ENCODE assay signal across 19 cellular contexts in the genomic region with DNA sequence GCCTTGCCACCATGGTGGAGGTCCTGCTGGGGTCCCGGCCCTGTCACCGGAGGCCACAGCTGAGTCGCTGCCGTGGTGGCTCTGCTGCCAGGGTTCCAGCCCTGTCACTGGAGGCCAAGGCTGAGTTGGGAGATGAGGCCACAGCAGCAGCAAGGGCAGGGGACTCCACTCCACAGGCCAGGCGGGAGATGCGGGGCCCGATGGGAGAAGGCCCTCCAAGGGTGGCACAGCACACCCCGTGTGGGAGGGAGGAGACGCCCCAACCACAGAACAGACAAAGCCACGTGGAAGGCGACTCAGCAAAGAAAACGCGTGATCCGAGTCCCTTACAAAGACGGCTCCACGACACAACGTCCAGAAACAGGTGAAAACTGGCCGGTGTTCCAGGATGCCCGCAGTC.
DNase-seq lines count a peak whose midpoint lies in the region; ATAC-seq and TF ChIP-seq lines count a peak whose summit lies in the region.
"Had no signal": no experiment of that assay in that cellular context is flagged by ENCODE, and none has a peak within 500 bp of the region (broad histone marks: within the 10 kb centered on the region; RNA-seq: fewer than 3 reads in every experiment).

No MANE protein-coding gene starts in this region.

- H3K27me3 Mint-ChIP-seq in natural killer cell (ENCODE audit: low read depth in 2 of 2), result peaks cover 9 to 10% of the 10 kb centered on the region in 2 donors
- peaks cover 10 to 11% of the 10 kb centered on the region in 2 donors for H3K27me3 Mint-ChIP-seq in natural killer cell treated with Interleukin-12 subunit alpha and Interleukin-12 subunit beta and Interleukin-15 and Interleukin-18, amount 100 ng/mL, for 72 hours
- peaks cover 37% of the 10 kb centered on the region for H3K27me3 Mint-ChIP-seq in activated CD8-positive, alpha-beta memory T cell treated with anti-CD3 and anti-CD28 coated beads, Interleukin-2, amount 10 ng/mL, durations not matched to agents 7 days and 5 days
- peaks cover 7 to 28% (median 8%) of the 10 kb centered on the region in 5 donors for H3K27me3 Mint-ChIP-seq in naive thymus-derived CD8-positive, alpha-beta T cell

- no peak for ATAC-seq in natural killer cell
- ATAC-seq in natural killer cell treated with Interleukin-12 subunit alpha and Interleukin-12 subunit beta and Interleukin-15 and Interleukin-18, amount 100 ng/mL, for 72 hours, result no peak
- ATAC-seq in activated CD8-positive, alpha-beta memory T cell treated with anti-CD3 and anti-CD28 coated beads, Interleukin-2, amount 10 ng/mL, durations not matched to agents 7 days and 5 days, result no peak
- no peak for ATAC-seq in naive thymus-derived CD8-positive, alpha-beta T cell
- ATAC-seq: effector memory CD8-positive, alpha-beta T cell; HCT116 had no signal

- POLR2A ChIA-PET in naive thymus-derived CD8-positive, alpha-beta T cell (lab: Charles Lee), result no interaction called here

- H3K36me3 Mint-ChIP-seq in natural killer cell, result no peaks in the 10 kb centered on the region
- H3K36me3 Mint-ChIP-seq in natural killer cell treated with Interleukin-12 subunit alpha and Interleukin-12 subunit beta and Interleukin-15 and Interleukin-18, amount 100 ng/mL, for 72 hours, result no peaks in the 10 kb centered on the region
- H3K36me3 Mint-ChIP-seq in activated CD8-positive, alpha-beta memory T cell treated with anti-CD3 and anti-CD28 coated beads, Interleukin-2, amount 10 ng/mL, durations not matched to agents 7 days and 5 days, result peaks cover 1% of the 10 kb centered on the region
- H3K36me3 Mint-ChIP-seq in naive thymus-derived CD8-positive, alpha-beta T cell, result no peaks in the 10 kb centered on the region

- H3K4me3 Mint-ChIP-seq in natural killer cell, result no peak overlapping the region
- H3K4me3 Mint-ChIP-seq in natural killer cell treated with Interleukin-12 subunit alpha and Interleukin-12 subunit beta and Interleukin-15 and Interleukin-18, amount 100 ng/mL, for 72 hours, result no peak overlapping the region
- H3K4me3 Mint-ChIP-seq in activated CD8-positive, alpha-beta memory T cell treated with anti-CD3 and anti-CD28 coated beads, Interleukin-2, amount 10 ng/mL, durations not matched to agents 7 days and 5 days, result no peak overlapping the region
- H3K4me3 Mint-ChIP-seq in naive thymus-derived CD8-positive, alpha-beta T cell, result peak overlapping the region in 7 of 10 donors; percentile 16 to 74 (median 26)
- H3K4me3 Mint-ChIP-seq: activated CD4-positive, alpha-beta memory T cell treated with anti-CD3 and anti-CD28 coated beads for 36 hours; activated T-helper 1 cell treated with anti-CD3 and anti-CD28 coated beads, Interleukin-12 subunit alpha, Interleukin-12 subunit beta, Interleukin-2, Interleukin-4 antibody, amounts not matched to agents 30 ng/mL and 10 ng/mL and 1 ng/mL, durations not matched to agents 14 hours and 24 hours and 36 hours had no signal

- no peak overlapping the region for H3K27ac Mint-ChIP-seq in natural killer cell
- no peak overlapping the region for H3K27ac Mint-ChIP-seq in natural killer cell treated with Interleukin-12 subunit alpha and Interleukin-12 subunit beta and Interleukin-15 and Interleukin-18, amount 100 ng/mL, for 72 hours
- H3K27ac Mint-ChIP-seq in activated CD8-positive, alpha-beta memory T cell treated with anti-CD3 and anti-CD28 coated beads, Interleukin-2, amount 10 ng/mL, durations not matched to agents 7 days and 5 days, result no peak overlapping the region
- peak overlapping the region in 1 of 10 donors; percentile 11 for H3K27ac Mint-ChIP-seq in naive thymus-derived CD8-positive, alpha-beta T cell
- H3K27ac Mint-ChIP-seq: activated CD4-positive, alpha-beta memory T cell treated with anti-CD3 and anti-CD28 coated beads for 36 hours; activated T-helper 1 cell treated with anti-CD3 and anti-CD28 coated beads, Interleukin-12 subunit alpha, Interleukin-12 subunit beta, Interleukin-2, Interleukin-4 antibody, amounts not matched to agents 30 ng/mL and 10 ng/mL and 1 ng/mL, durations not matched to agents 14 hours and 24 hours and 36 hours; effector memory CD8-positive, alpha-beta T cell had no signal

- CTCF ChIA-PET in activated CD8-positive, alpha-beta memory T cell treated with anti-CD3 and anti-CD28 coated beads, Interleukin-2, amount 10 ng/mL, durations not matched to agents 7 days and 5 days (lab: Charles Lee), result no interaction called here

- H3K9me3 Mint-ChIP-seq in natural killer cell, result no peaks in the 10 kb centered on the region
- no peaks in the 10 kb centered on the region for H3K9me3 Mint-ChIP-seq in natural killer cell treated with Interleukin-12 subunit alpha and Interleukin-12 subunit beta and Interleukin-15 and Interleukin-18, amount 100 ng/mL, for 72 hours
- no peaks in the 10 kb centered on the region for H3K9me3 Mint-ChIP-seq in activated CD8-positive, alpha-beta memory T cell treated with anti-CD3 and anti-CD28 coated beads, Interleukin-2, amount 10 ng/mL, durations not matched to agents 7 days and 5 days (ENCODE audit: low read depth)
- no peaks in the 10 kb centered on the region for H3K9me3 Mint-ChIP-seq in naive thymus-derived CD8-positive, alpha-beta T cell
- H3K9me3 Mint-ChIP-seq: activated T-helper 1 cell treated with anti-CD3 and anti-CD28 coated beads, Interleukin-12 subunit alpha, Interleukin-12 subunit beta, Interleukin-2, Interleukin-4 antibody, amounts not matched to agents 30 ng/mL and 10 ng/mL and 1 ng/mL, durations not matched to agents 14 hours and 24 hours and 36 hours; effector memory CD8-positive, alpha-beta T cell had no signal

- peaks cover 19 to 31% of the 10 kb centered on the region in 2 donors for H3K4me1 Mint-ChIP-seq in natural killer cell
- peaks cover 24 to 25% of the 10 kb centered on the region in 2 donors for H3K4me1 Mint-ChIP-seq in natural killer cell treated with Interleukin-12 subunit alpha and Interleukin-12 subunit beta and Interleukin-15 and Interleukin-18, amount 100 ng/mL, for 72 hours (ENCODE audit: low read depth in 2 of 2)
- peaks cover 15% of the 10 kb centered on the region for H3K4me1 Mint-ChIP-seq in activated CD8-positive, alpha-beta memory T cell treated with anti-CD3 and anti-CD28 coated beads, Interleukin-2, amount 10 ng/mL, durations not matched to agents 7 days and 5 days
- peaks cover 18 to 34% (median 34%) of the 10 kb centered on the region in 4 donors for H3K4me1 Mint-ChIP-seq in naive thymus-derived CD8-positive, alpha-beta T cell

- intact Hi-C loops in natural killer cell (cut with micrococcal nuclease), result no loop called here

- no peak for TF ChIP-seq CTCF in natural killer cell (IDR thresholded peaks at IDR 0.05)

- DNase-seq in natural killer cell (peak; percentile 14), ureter (ENCODE audit: low spot score) (peak; percentile 34), AG08395 (ENCODE audit: low spot score) (no peak), NCI-H526 treated with DMSO at 0.1 percent for 48 hours (lab: John Stamatoyannopoulos, UW) (no peak)
- DNase-seq in natural killer cell treated with Interleukin-12 subunit alpha and Interleukin-12 subunit beta and Interleukin-15 and Interleukin-18, amount 100 ng/mL, for 72 hours (ENCODE audit: low spot score), result no peak
- DNase-seq in activated CD8-positive, alpha-beta memory T cell treated with anti-CD3 and anti-CD28 coated beads, Interleukin-2, amount 10 ng/mL, durations not matched to agents 7 days and 5 days, result peak; percentile 39
- no peak for DNase-seq in naive thymus-derived CD8-positive, alpha-beta T cell
- DNase-seq: activated CD4-positive, alpha-beta memory T cell treated with anti-CD3 and anti-CD28 coated beads for 36 hours; activated naive CD4-positive, alpha-beta T cell treated with anti-CD3 and anti-CD28 coated beads, Interleukin-2, amount 50 U/mL, for 16 hours; anterior cingulate cortex; cortex of kidney; effector memory CD8-positive, alpha-beta T cell; kidney glomerular epithelial cell; mammary epithelial cell; NCI-H1092; NCI-H187 treated with DMSO at 0.1 percent for 48 hours; NCI-H69 had no signal

Comparison
In these comparisons a context has a peak if more than half of its experiments do, and no peak if none do; other contexts are left out.
1. DNase-seq: peak in natural killer cell (single experiment), activated CD8-positive, alpha-beta memory T cell treated with anti-CD3 and anti-CD28 coated beads, Interleukin-2, amount 10 ng/mL, durations not matched to agents 7 days and 5 days (single experiment) and ureter (single experiment); none in natural killer cell treated with Interleukin-12 subunit alpha and Interleukin-12 subunit beta and Interleukin-15 and Interleukin-18, amount 100 ng/mL, for 72 hours (single experiment), naive thymus-derived CD8-positive, alpha-beta T cell (0 of 10), AG08395 (single experiment) and NCI-H526 treated with DMSO at 0.1 percent for 48 hours (single experiment).
2. H3K4me3 Mint-ChIP-seq: peak in naive thymus-derived CD8-positive, alpha-beta T cell (7 of 10); none in natural killer cell (single experiment), natural killer cell treated with Interleukin-12 subunit alpha and Interleukin-12 subunit beta and Interleukin-15 and Interleukin-18, amount 100 ng/mL, for 72 hours (single experiment) and activated CD8-positive, alpha-beta memory T cell treated with anti-CD3 and anti-CD28 coated beads, Interleukin-2, amount 10 ng/mL, durations not matched to agents 7 days and 5 days (single experiment).